Comparison of ENCODE assay signal across 8 cellular contexts in the genomic region with DNA sequence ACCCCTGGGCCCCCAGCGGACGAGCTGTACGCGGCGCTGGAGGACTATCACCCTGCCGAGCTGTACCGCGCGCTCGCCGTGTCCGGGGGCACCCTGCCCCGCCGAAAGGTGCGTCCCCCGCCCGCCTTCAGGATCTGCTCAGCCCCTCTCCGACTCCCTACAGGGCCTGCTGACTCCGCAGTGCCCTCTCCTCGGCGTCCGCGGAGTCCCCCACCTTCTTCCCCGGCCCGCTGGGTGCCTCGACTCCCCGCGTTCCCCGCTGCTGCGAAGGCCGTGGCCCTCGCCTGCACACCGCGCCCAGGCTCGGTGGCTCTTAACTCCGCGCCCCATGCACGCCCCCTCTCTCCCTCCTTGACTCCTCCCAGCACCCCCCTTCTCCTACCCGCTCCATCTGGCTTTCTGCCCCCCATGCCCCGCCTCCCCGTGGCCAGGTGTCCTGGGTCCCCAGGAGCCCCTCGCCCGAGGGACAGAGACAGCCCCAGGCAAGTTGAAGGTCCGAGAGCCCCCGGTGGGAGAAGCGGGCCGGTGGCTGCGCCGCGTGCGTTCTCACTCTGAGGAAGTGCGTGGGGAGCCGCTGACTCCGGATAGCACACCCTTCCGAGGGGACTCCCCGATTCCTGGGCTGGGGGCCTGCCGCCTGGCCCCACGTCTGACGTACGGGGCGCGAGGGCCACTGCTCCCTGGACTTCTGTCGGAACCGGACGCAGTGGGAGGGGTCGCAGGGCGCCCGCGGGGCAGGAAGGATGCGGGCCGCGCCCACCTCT. TPM values are rescaled to one million over a fixed set of nuclear protein-coding genes. Genes with fewer than 3 reads are reported as not detected.
A peak's percentile ranks its signal among the peaks of the same experiment; 100 is the strongest.
DNase-seq lines count a peak whose midpoint lies in the region; ATAC-seq lines count a peak whose summit lies in the region.

No MANE protein-coding gene starts in this region.

- H3K4me1 ChIP-seq in right cardiac atrium (ENCODE audit: control insufficient read depth, insufficient read depth, low read length): peaks cover 7% of the 10 kb centered on the region
- peaks cover 30% of the 10 kb centered on the region for H3K4me1 ChIP-seq in skeletal muscle satellite cell (ENCODE audit: control insufficient read depth, insufficient read depth, low read length)

- peak; percentile 27 to 62 for ATAC-seq in right cardiac atrium

- H3K4me3 ChIP-seq in right cardiac atrium (ENCODE audit: low read length) (peak overlapping the region; percentile 76), skeletal muscle satellite cell (ENCODE audit: low read length) (peak overlapping the region; percentile 69)

- peak overlapping the region; percentile 66 for H3K9ac ChIP-seq in skeletal muscle satellite cell (ENCODE audit: low read depth, low read length)

- H3K9me3 ChIP-seq in right cardiac atrium (ENCODE audit: control insufficient read depth, low read length) (no peaks in the 10 kb centered on the region), skeletal muscle satellite cell (replicated peaks; ENCODE audit: low read length) (no peaks in the 10 kb centered on the region)

- WGBS in right cardiac atrium: 3% methylated on average over 72 of the region's 72 CpGs

- H3K27ac ChIP-seq in right cardiac atrium (ENCODE audit: low read length): peak overlapping the region; percentile 93

- no peaks in the 10 kb centered on the region for H3K27me3 ChIP-seq in right cardiac atrium (ENCODE audit: control insufficient read depth, insufficient read depth)
- H3K27me3 ChIP-seq in skeletal muscle satellite cell (ENCODE audit: control insufficient read depth, insufficient read depth, low read length): peaks cover 15% of the 10 kb centered on the region

- peak; percentile 28 for DNase-seq in NCI-H2227 (lab: John Stamatoyannopoulos, UW; ENCODE audit: unreplicated experiment)
- DNase-seq in NCI-H2227 treated with DMSO at 0.1 percent for 48 hours (lab: John Stamatoyannopoulos, UW): no peak
- peak; percentile 56 for DNase-seq in activated naive CD4-positive, alpha-beta T cell treated with Interleukin-2 at 50 U/mL for 16 hours
- peak; percentile 76 to 90 (median 87) for DNase-seq in right cardiac atrium
- DNase-seq in NCI-H1417 (lab: John Stamatoyannopoulos, UW): no peak
- DNase-seq in NCI-H446 treated with DMSO at 0.1 percent for 48 hours (lab: John Stamatoyannopoulos, UW): no peak
- DNase-seq in cerebellar nuclear complex (lab: John Stamatoyannopoulos, UW): no peak

- peak overlapping the region; percentile 83 for H3K4me2 ChIP-seq in skeletal muscle satellite cell (ENCODE audit: low read length)

- intact Hi-C loops in right cardiac atrium (cut with DNase I): no loop called here

- H3K36me3 ChIP-seq in skeletal muscle satellite cell (ENCODE audit: insufficient read depth, low read length): no peaks in the 10 kb centered on the region

RNA-seq across cellular contexts. Expression of gene TAMALIN, which starts 0.6 kb away (rescaled TPM):
- total RNA-seq in right cardiac atrium: 10 to 100 TPM; 20.8 to 39.3 (median 30.0) TPM
- polyA plus RNA-seq in right cardiac atrium: 30.3 TPM
- 3.5 and 7.9 TPM in 2 replicates for total RNA-seq in skeletal muscle satellite cell (2012; rRNA removed)

RNA-seq across cellular contexts. Expression of gene NR4A1, which starts 43.9 kb away (rescaled TPM):
- total RNA-seq in right cardiac atrium: 100 to 1,000 TPM in 2 of 4 donors, 10 to 100 TPM in 2; 50.2 to 238 (median 85.2) TPM
- polyA plus RNA-seq in right cardiac atrium: 417 TPM
- total RNA-seq in skeletal muscle satellite cell (2012; rRNA removed): 1.1 and 1.5 TPM in 2 replicates

RNA-seq across cellular contexts. Expression of gene ACVR1B, which starts 55.8 kb away (rescaled TPM):
- 10 to 100 TPM; 14.6 to 19.4 (median 16.3) TPM for total RNA-seq in right cardiac atrium
- 15.2 TPM for polyA plus RNA-seq in right cardiac atrium
- total RNA-seq in skeletal muscle satellite cell (2012; rRNA removed): 8.3 and 8.4 TPM in 2 replicates

Comparison
In these comparisons a context has a peak if more than half of its experiments do, and no peak if none do; other contexts are left out.
1. DNase-seq: peak in NCI-H2227 (single experiment), activated naive CD4-positive, alpha-beta T cell treated with Interleukin-2 at 50 U/mL for 16 hours (single experiment) and right cardiac atrium (3 of 3); none in NCI-H2227 treated with DMSO at 0.1 percent for 48 hours (single experiment), NCI-H1417 (0 of 3), NCI-H446 treated with DMSO at 0.1 percent for 48 hours (single experiment) and cerebellar nuclear complex (0 of 2).